8 cellular contexts compared by ENCODE assay signal in the genomic region with DNA sequence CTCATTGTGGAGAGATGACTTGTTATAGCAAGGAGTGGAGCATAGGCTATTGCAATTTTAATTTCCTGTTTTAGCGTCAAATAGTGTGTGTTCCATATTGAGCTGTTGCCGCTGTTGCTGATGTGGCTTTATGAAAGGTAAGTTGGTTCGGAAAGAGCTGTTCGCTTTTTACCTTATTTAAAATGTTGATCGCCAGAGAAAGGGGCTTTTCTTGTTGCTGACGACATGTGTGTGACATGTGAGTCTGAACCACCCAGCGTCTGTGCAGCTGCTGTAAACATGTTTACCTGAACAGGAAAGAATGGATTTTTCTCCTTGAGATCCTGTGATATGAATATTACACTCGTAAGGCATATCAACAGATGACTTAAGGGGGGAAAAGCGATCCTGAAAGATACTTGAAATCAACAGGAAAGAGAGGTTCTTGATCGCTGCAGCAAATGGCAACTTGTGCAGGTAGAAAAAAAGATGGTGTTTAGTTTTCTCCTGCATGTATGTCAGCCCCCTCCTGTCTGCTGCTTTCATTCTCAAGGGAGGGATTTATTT. TPM values are rescaled to one million over a fixed set of nuclear protein-coding genes. Genes with fewer than 3 reads are reported as not detected.
DNase-seq lines count a peak whose midpoint lies in the region; ATAC-seq, FAIRE-seq and TF ChIP-seq lines count a peak whose summit lies in the region.

No MANE protein-coding gene starts in this region.

- 21 to 25% (median 22%) methylated on average over 10 of the region's 10 CpGs for WGBS in small intestine, 3 donors

- no peaks in the 10 kb centered on the region for H3K4me1 ChIP-seq in effector memory CD4-positive, alpha-beta T cell (ENCODE audit: control insufficient read depth, insufficient read depth, low read length, poor library complexity, severe bottlenecking)
- peaks cover 16% of the 10 kb centered on the region for H3K4me1 ChIP-seq in osteoblast (ENCODE audit: insufficient read depth, low read length)
- H3K4me1 ChIP-seq in small intestine (ENCODE audit: control insufficient read depth in 2 of 2, insufficient read depth in 1 of 2, low read depth in 1 of 2, low read length in 1 of 2), result no peaks in the 10 kb centered on the region

- H3K9me3 ChIP-seq in effector memory CD4-positive, alpha-beta T cell (ENCODE audit: control insufficient read depth, low read length), result no peaks in the 10 kb centered on the region
- H3K9me3 ChIP-seq in osteoblast (ENCODE audit: low read depth, low read length), result no peaks in the 10 kb centered on the region
- H3K9me3 ChIP-seq in small intestine (ENCODE audit: control insufficient read depth, low read depth), result no peaks in the 10 kb centered on the region

- H3K79me2 ChIP-seq in osteoblast (ENCODE audit: insufficient read depth, low read length), result peaks cover 81% of the 10 kb centered on the region

- H2AFZ ChIP-seq in osteoblast (ENCODE audit: low read length), result peak overlapping the region; percentile 26

- DNase-seq in activated gamma-delta T cell treated with Interleukin-2 at 50 U/mL for 16 hours (peak; percentile 9), activated gamma-delta T cell (lab: John Stamatoyannopoulos, UW) (no peak), T-helper 2 cell (peak in 3 of 5 experiments; percentile 39 to 51 (median 46)), osteoblast (ENCODE audit: insufficient read length, low spot score, missing footprints) (no peak), small intestine (no peak)
- DNase-seq in effector memory CD4-positive, alpha-beta T cell, result peak; percentile 22 to 41 (median 32)

- H3K4me3 ChIP-seq in effector memory CD4-positive, alpha-beta T cell (ENCODE audit: insufficient read depth, low read depth, low read length, poor library complexity, severe bottlenecking), result peak overlapping the region; percentile 75
- H3K4me3 ChIP-seq in osteoblast (ENCODE audit: insufficient read depth, low read length), result peak overlapping the region; percentile 92
- no peak overlapping the region for H3K4me3 ChIP-seq in small intestine (ENCODE audit: low read depth in 1 of 2, low read length in 2 of 2)

- H3K27me3 ChIP-seq in effector memory CD4-positive, alpha-beta T cell (replicated peaks; ENCODE audit: control insufficient read depth, insufficient read depth, low read length, poor library complexity, severe bottlenecking), result no peaks in the 10 kb centered on the region
- H3K27me3 ChIP-seq in osteoblast (ENCODE audit: insufficient read depth, low read length), result no peaks in the 10 kb centered on the region
- peaks cover 0 to 9% of the 10 kb centered on the region in 2 donors for H3K27me3 ChIP-seq in small intestine (ENCODE audit: control insufficient read depth in 2 of 2, insufficient read depth in 2 of 2, low read length in 2 of 2)

- no peak for FAIRE-seq in small intestine (lab: Jason Lieb, UNC)

- no peaks in the 10 kb centered on the region for H3K36me3 ChIP-seq in effector memory CD4-positive, alpha-beta T cell (ENCODE audit: control insufficient read depth, insufficient read depth, low read length)
- H3K36me3 ChIP-seq in osteoblast (ENCODE audit: insufficient read depth, low read length), result no peaks in the 10 kb centered on the region
- no peaks in the 10 kb centered on the region for H3K36me3 ChIP-seq in small intestine (ENCODE audit: control insufficient read depth in 2 of 2, insufficient read depth in 2 of 2, low read length in 2 of 2)

- no peak for TF ChIP-seq CTCF in osteoblast (IDR thresholded peaks at IDR 0.05; ENCODE audit: extremely low read depth, low read depth, low read length)

- peak overlapping the region; percentile 95 for H3K27ac ChIP-seq in effector memory CD4-positive, alpha-beta T cell (ENCODE audit: insufficient read depth, low read length, poor library complexity, severe bottlenecking)
- peak overlapping the region; percentile 64 for H3K27ac ChIP-seq in osteoblast (ENCODE audit: low read depth, low read length)
- H3K27ac ChIP-seq in small intestine (ENCODE audit: low read depth in 1 of 2, low read length in 1 of 2), result peak overlapping the region in 1 of 2 donors; percentile 52

- H4K20me1 ChIP-seq in osteoblast (ENCODE audit: insufficient read depth, low read length), result peaks cover 12% of the 10 kb centered on the region

- peak overlapping the region; percentile 85 for H3K4me2 ChIP-seq in osteoblast (ENCODE audit: insufficient read depth, low read length)

- no peak for ATAC-seq in HG03432 (IDR thresholded peaks at IDR 0.05; ENCODE audit: unreplicated experiment)
- no peak for ATAC-seq in HG03025 (IDR thresholded peaks at IDR 0.05; ENCODE audit: low FRiP score, unreplicated experiment)

RNA-seq across cellular contexts. Expression of a gene that starts 2.5 kb away (rescaled TPM):
- 53.6 and 56.1 TPM in 2 replicates for total RNA-seq in osteoblast
- 1 to 10 TPM; 2.7 to 7.2 (median 6.5) TPM for polyA plus RNA-seq in small intestine

Comparison
In these comparisons a context has a peak if more than half of its experiments do, and no peak if none do; other contexts are left out.
1. DNase-seq: peak in activated gamma-delta T cell treated with Interleukin-2 at 50 U/mL for 16 hours (single experiment), T-helper 2 cell (3 of 5) and effector memory CD4-positive, alpha-beta T cell (3 of 3); none in activated gamma-delta T cell (single experiment), osteoblast (single experiment) and small intestine (single experiment).
2. H3K4me3 ChIP-seq: peak in effector memory CD4-positive, alpha-beta T cell (single experiment) and osteoblast (single experiment); none in small intestine (0 of 2).